Comparison of ENCODE assay signal across 19 cellular contexts in genomic region chr2:19158211-19158610, GRCh38.
"Had no signal": no experiment of that assay in that cellular context is flagged by ENCODE, and none has a peak within 500 bp of the region (broad histone marks: within the 10 kb centered on the region; RNA-seq: fewer than 3 reads in every experiment).

No MANE protein-coding gene starts in this region.

- H3K4me3 ChIP-seq: esophagus muscularis mucosa, lung, prostate gland, suprapubic skin had no signal

- ATAC-seq: activated CD8-positive, alpha-beta T cell treated with anti-CD3 and anti-CD28 coated beads, Interleukin-2, amount 10 ng/mL, durations not matched to agents 7 days and 5 days; foreskin keratinocyte had no signal

- H3K4me1 ChIP-seq: esophagus muscularis mucosa, foreskin keratinocyte, prostate gland, suprapubic skin had no signal

- DNase-seq: activated CD4-positive, alpha-beta T cell treated with anti-CD3 and anti-CD28 coated beads, Interleukin-2, amount 10 ng/mL, durations not matched to agents 24 days and 14 days; activated CD8-positive, alpha-beta T cell treated with anti-CD3 and anti-CD28 coated beads, Interleukin-2, amount 10 ng/mL, durations not matched to agents 7 days and 5 days; activated naive CD4-positive, alpha-beta T cell treated with anti-CD3 and anti-CD28 coated beads for 36 hours; activated T-cell treated with anti-CD3 and anti-CD28 coated beads, Interleukin-2, amount 50 U/mL, for 24 hours; aorta; cortex of kidney; foreskin keratinocyte; hypothalamus; islet precursor cell; midbrain; right cardiac atrium; small intestine; stimulated activated CD4-positive, alpha-beta T cell treated with anti-CD3 and anti-CD28 coated beads, Interleukin-15, amount 100 ng/mL, for 24 hours; stimulated activated CD4-positive, alpha-beta T cell treated with anti-CD3 and anti-CD28 coated beads, Interleukin-2, amount 100 ng/mL, for 48 hours; T1000 had no signal

- H3K27me3 ChIP-seq: esophagus muscularis mucosa, foreskin keratinocyte, suprapubic skin had no signal

- H3K9me3 ChIP-seq: prostate gland, suprapubic skin had no signal

- H3K36me3 ChIP-seq: esophagus muscularis mucosa, prostate gland, suprapubic skin had no signal

- H3K27ac ChIP-seq: esophagus muscularis mucosa, foreskin keratinocyte, prostate gland, suprapubic skin had no signal
